In the genomic region with DNA sequence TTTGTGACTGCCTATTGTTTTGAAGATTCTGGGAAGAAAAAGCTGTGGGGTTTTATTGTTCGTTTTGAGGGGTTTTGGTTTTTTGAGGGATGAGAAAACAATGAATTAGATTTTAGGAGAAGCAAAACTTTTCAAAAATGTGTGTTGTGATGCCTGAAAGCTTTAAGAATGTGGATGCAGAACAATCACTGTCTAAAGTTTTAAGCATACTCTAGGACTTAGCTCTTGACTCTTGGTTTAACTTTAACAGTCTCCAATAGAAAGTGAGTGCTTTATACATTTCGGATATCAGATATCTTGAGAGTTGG, we compare ENCODE assay signal across 10 cellular contexts. TPM values are rescaled to one million over a fixed set of nuclear protein-coding genes. Genes with fewer than 3 reads are reported as not detected.
DNase-seq lines count a peak whose midpoint lies in the region; ATAC-seq and TF ChIP-seq lines count a peak whose summit lies in the region.
"Had no signal": no experiment of that assay in that cellular context is flagged by ENCODE, and none has a peak within 500 bp of the region (broad histone marks: within the 10 kb centered on the region; RNA-seq: fewer than 3 reads in every experiment).

No MANE protein-coding gene starts in this region.

- DNase-seq in GM23338 (ENCODE audit: low spot score) (no peak), adipocyte (ENCODE audit: low read depth) (no peak), NCI-H1048 (lab: John Stamatoyannopoulos, UW) (no peak), head of caudate nucleus (no peak), spleen (no peak)
- no peak for DNase-seq in natural killer cell treated with Interleukin-12 subunit alpha and Interleukin-12 subunit beta and Interleukin-15 and Interleukin-18, amount 100 ng/mL, for 72 hours (ENCODE audit: low spot score)
- DNase-seq: DMS153 had no signal

- H3F3A ChIP-seq in GM23338 (replicated peaks; ENCODE audit: low read depth), result no peaks in the 10 kb centered on the region

- H3K36me3 ChIP-seq in GM23338 (ENCODE audit: insufficient read depth) (no peaks in the 10 kb centered on the region), adipocyte (ENCODE audit: control insufficient read depth, insufficient read depth, low read length, severe bottlenecking) (no peaks in the 10 kb centered on the region), spleen (no peaks in the 10 kb centered on the region)

- peak overlapping the region; percentile 79; the same call in 1 of the 3 replicates for H3K4me3 Mint-ChIP-seq in GM23338
- peak overlapping the region; percentile 99 for H3K4me3 Mint-ChIP-seq in natural killer cell treated with Interleukin-12 subunit alpha and Interleukin-12 subunit beta and Interleukin-15 and Interleukin-18, amount 100 ng/mL, for 72 hours

- no peak overlapping the region for H3K9ac ChIP-seq in adipocyte (ENCODE audit: low read length)

- H3K9me2 ChIP-seq in GM23338 (ENCODE audit: insufficient read depth), result no peaks in the 10 kb centered on the region

- H3K27me3 ChIP-seq in GM23338 (ENCODE audit: insufficient read depth) (no peaks in the 10 kb centered on the region), adipocyte (replicated peaks; ENCODE audit: control insufficient read depth, insufficient read depth, low read length) (no peaks in the 10 kb centered on the region), spleen (replicated peaks in 1 of 7) (no peaks in the 10 kb centered on the region)

- H3K4me1 Mint-ChIP-seq in GM23338, result peaks cover 5% of the 10 kb centered on the region; the same call in 2 of the 3 replicates
- H3K4me1 Mint-ChIP-seq in natural killer cell treated with Interleukin-12 subunit alpha and Interleukin-12 subunit beta and Interleukin-15 and Interleukin-18, amount 100 ng/mL, for 72 hours (ENCODE audit: low read depth in 2 of 2), result peaks cover 19 to 26% of the 10 kb centered on the region in 2 donors

- H3K4me1 ChIP-seq in GM23338 (ENCODE audit: insufficient read depth) (peaks cover 6% of the 10 kb centered on the region; the same call in 1 of the 2 replicates), adipocyte (ENCODE audit: control insufficient read depth, insufficient read depth, low read length) (peaks cover 19% of the 10 kb centered on the region), spleen (peaks cover 12 to 41% (median 30%) of the 10 kb centered on the region in 6 donors)

- H3K9me3 Mint-ChIP-seq in GM23338, result peaks cover 2% of the 10 kb centered on the region; the same call in 1 of the 3 replicates
- no peaks in the 10 kb centered on the region for H3K9me3 Mint-ChIP-seq in natural killer cell treated with Interleukin-12 subunit alpha and Interleukin-12 subunit beta and Interleukin-15 and Interleukin-18, amount 100 ng/mL, for 72 hours

- H3K4me3 ChIP-seq in GM23338, result no peak overlapping the region
- peak overlapping the region; percentile 91 for H3K4me3 ChIP-seq in adipocyte (ENCODE audit: low read length)
- peak overlapping the region in 3 of 8 donors; percentile 82 to 84 (median 84) for H3K4me3 ChIP-seq in spleen

- ATAC-seq in GM23338, result no peak
- no peak for ATAC-seq in natural killer cell treated with Interleukin-12 subunit alpha and Interleukin-12 subunit beta and Interleukin-15 and Interleukin-18, amount 100 ng/mL, for 72 hours
- no peak for ATAC-seq in GM19452 (IDR thresholded peaks at IDR 0.05; ENCODE audit: unreplicated experiment)

- TF ChIP-seq CTCF in C4-2B (conservative IDR thresholded peaks at IDR 0.05), result peak; percentile 47
- TF ChIP-seq CTCF in GM23338 (conservative IDR thresholded peaks at IDR 0.05; ENCODE audit: low read depth in 2 of 2), result no peak
- TF ChIP-seq CTCF in spleen (IDR thresholded peaks at IDR 0.05 in 8 of 11, conservative IDR thresholded peaks at IDR 0.05 in 3 of 11), result peak in 1 of 11 experiments; percentile 3

- 0 out of 2 replicates have a peak, but pooled peaks cover 4% of the 10 kb centered on the region for H3K79me2 ChIP-seq in GM23338 (replicated peaks; ENCODE audit: insufficient read depth)

- WGBS in spleen, 5 donors, result 8 to 19% (median 16%) methylated on average over 2 of the region's 2 CpGs

- no peaks in the 10 kb centered on the region for H3K36me3 Mint-ChIP-seq in GM23338 (ENCODE audit: low read depth)
- H3K36me3 Mint-ChIP-seq in natural killer cell treated with Interleukin-12 subunit alpha and Interleukin-12 subunit beta and Interleukin-15 and Interleukin-18, amount 100 ng/mL, for 72 hours, result no peaks in the 10 kb centered on the region

- peak overlapping the region; percentile 2; the same call in 1 of the 2 replicates for H2AFZ ChIP-seq in GM23338

- no peak for TF ChIP-seq POLR2A in spleen (IDR thresholded peaks at IDR 0.05)

- H3K27me3 Mint-ChIP-seq in GM23338 (ENCODE audit: insufficient read depth, low read depth, poor library complexity), result peaks cover 6% of the 10 kb centered on the region
- H3K27me3 Mint-ChIP-seq in natural killer cell treated with Interleukin-12 subunit alpha and Interleukin-12 subunit beta and Interleukin-15 and Interleukin-18, amount 100 ng/mL, for 72 hours, result no peaks in the 10 kb centered on the region

- no peaks in the 10 kb centered on the region for H4K20me1 ChIP-seq in GM23338 (replicated peaks; ENCODE audit: insufficient read depth)

- no peaks in the 10 kb centered on the region for H3K9me3 ChIP-seq in adipocyte (ENCODE audit: control insufficient read depth, low read length)
- H3K9me3 ChIP-seq in spleen, result no peaks in the 10 kb centered on the region

- H3K4me2 ChIP-seq in GM23338, result peak overlapping the region; percentile 87; the same call in 1 of the 2 replicates

- no peak overlapping the region for H3K27ac ChIP-seq in C4-2B
- no peak overlapping the region for H3K27ac ChIP-seq in GM23338 (ENCODE audit: low read depth)
- H3K27ac ChIP-seq in spleen, result no peak overlapping the region

- no peak overlapping the region for H3K27ac Mint-ChIP-seq in GM23338
- no peak overlapping the region for H3K27ac Mint-ChIP-seq in natural killer cell treated with Interleukin-12 subunit alpha and Interleukin-12 subunit beta and Interleukin-15 and Interleukin-18, amount 100 ng/mL, for 72 hours

- intact Hi-C loops in head of caudate nucleus (cut with DNase I), result no loop called here
- intact Hi-C loops in spleen (cut with DNase I; ENCODE audit: low total_unique reads), result no loop called here

TF ChIP-seq in GM23338, 12 proteins besides CTCF, POLR2A, EP300 and RAD21 (continues in another document):
- no peak for TF ChIP-seq POLR2AphosphoS5 (IDR thresholded peaks at IDR 0.05; ENCODE audit: low read depth)

RNA-seq across cellular contexts. Expression of a gene that starts 0.9 kb away (rescaled TPM):
- not detected in 2 replicates for total RNA-seq in GM23338 (2014; rRNA removed; shearing (Covaris generic))
- polyA plus RNA-seq in GM23338 (2016; fragmentation: Nextera tagmentation; extraction: Ambion mirVana), result 0.54 TPM in 1 of 2 replicates, not detected in the other
- total RNA-seq in natural killer cell treated with Interleukin-12 subunit alpha and Interleukin-12 subunit beta and Interleukin-15 and Interleukin-18, amount 100 ng/mL, for 72 hours, result not detected
- total RNA-seq in spleen, result not detected
- not detected for polyA plus RNA-seq in spleen
- polyA plus RNA-seq: liver had no signal

RNA-seq across cellular contexts. Expression of a gene that starts 1.7 kb away (rescaled TPM):
- total RNA-seq in GM23338 (2014; rRNA removed; shearing (Covaris generic)), result 59.4 and 64.3 TPM in 2 replicates
- polyA plus RNA-seq in GM23338 (2016; fragmentation: Nextera tagmentation; extraction: Ambion mirVana) (80.2 and 82.3 TPM in 2 replicates), spleen (10 to 100 TPM; 41.6 to 54.7 (median 50.4) TPM)
- total RNA-seq in natural killer cell treated with Interleukin-12 subunit alpha and Interleukin-12 subunit beta and Interleukin-15 and Interleukin-18, amount 100 ng/mL, for 72 hours, result 10 to 100 TPM; 65.2 to 87.7 TPM
- 10 to 100 TPM; 37.3 to 59.8 (median 47.4) TPM for total RNA-seq in spleen
